Comparison of ENCODE assay signal across 10 cellular contexts in genomic region chr5:1007681-1008450, GRCh38. TPM values are rescaled to one million over a fixed set of nuclear protein-coding genes. Genes with fewer than 3 reads are reported as not detected.
A peak's percentile ranks its signal among the peaks of the same experiment; 100 is the strongest.
DNase-seq lines count a peak whose midpoint lies in the region; ATAC-seq lines count a peak whose summit lies in the region.
"Had no signal": no experiment of that assay in that cellular context is flagged by ENCODE, and none has a peak within 500 bp of the region (broad histone marks: within the 10 kb centered on the region; RNA-seq: fewer than 3 reads in every experiment).

No MANE protein-coding gene starts in this region.

- peak; percentile 15 for DNase-seq in activated CD8-positive, alpha-beta memory T cell treated with anti-CD3 and anti-CD28 coated beads, Interleukin-2, amount 50 U/mL, for 4 hours
- no peak for DNase-seq in activated CD8-positive, alpha-beta memory T cell treated with anti-CD3 and anti-CD28 coated beads, Interleukin-2, amount 50 U/mL, for 48 hours
- peak in 1 of 3 donors; percentile 7 for DNase-seq in T-helper 17 cell
- DNase-seq in right cardiac atrium = peak; percentile 33 to 76 (median 61)
- no peak for DNase-seq in stimulated activated naive B cell treated with anti-CD40 and anti-IgM and Interleukin-4, amounts not matched to agents 10 μg/mL and 1 μg/mL and 100 μg/mL, for 72 hours
- DNase-seq in effector CD4-positive, alpha-beta T cell = no peak
- DNase-seq in NCI-H446 treated with DMSO at 0.1 percent for 48 hours (lab: John Stamatoyannopoulos, UW) = no peak
- no peak for DNase-seq in NCI-H2227 treated with DMSO at 0.1 percent for 48 hours (lab: John Stamatoyannopoulos, UW)

- H3K27ac ChIP-seq in right cardiac atrium (ENCODE audit: low read length) = no peak overlapping the region
- H3K27ac ChIP-seq: psoas muscle had no signal

- H3K4me3 ChIP-seq in right cardiac atrium (ENCODE audit: low read length) = no peak overlapping the region

- H3K9me3 ChIP-seq in T-helper 17 cell (ENCODE audit: control insufficient read depth, low read length, poor library complexity, severe bottlenecking) (no peaks in the 10 kb centered on the region), right cardiac atrium (ENCODE audit: control insufficient read depth, low read length) (no peaks in the 10 kb centered on the region)
- H3K9me3 ChIP-seq: psoas muscle had no signal

- no peak overlapping the region for H3K27ac Mint-ChIP-seq in T-helper 17 cell
- no peak overlapping the region for H3K27ac Mint-ChIP-seq in stimulated activated naive B cell treated with anti-CD40 and anti-IgM and Interleukin-4, amounts not matched to agents 10 μg/mL and 1 μg/mL and 100 μg/mL, for 72 hours

- H3K27me3 ChIP-seq in right cardiac atrium (ENCODE audit: control insufficient read depth, insufficient read depth) = no peaks in the 10 kb centered on the region

- 66% methylated on average over 23 of the region's 23 CpGs for WGBS in right cardiac atrium

- peaks cover 51% of the 10 kb centered on the region for H3K27me3 Mint-ChIP-seq in T-helper 17 cell
- peaks cover 73 to 80% of the 10 kb centered on the region in 2 donors for H3K27me3 Mint-ChIP-seq in stimulated activated naive B cell treated with anti-CD40 and anti-IgM and Interleukin-4, amounts not matched to agents 10 μg/mL and 1 μg/mL and 100 μg/mL, for 72 hours

- H3K9me3 Mint-ChIP-seq in stimulated activated naive B cell treated with anti-CD40 and anti-IgM and Interleukin-4, amounts not matched to agents 10 μg/mL and 1 μg/mL and 100 μg/mL, for 72 hours = no peaks in the 10 kb centered on the region

- peaks cover 22% of the 10 kb centered on the region for H3K4me1 Mint-ChIP-seq in T-helper 17 cell
- peaks cover 28 to 44% of the 10 kb centered on the region in 2 donors for H3K4me1 Mint-ChIP-seq in stimulated activated naive B cell treated with anti-CD40 and anti-IgM and Interleukin-4, amounts not matched to agents 10 μg/mL and 1 μg/mL and 100 μg/mL, for 72 hours

- peaks cover 2% of the 10 kb centered on the region for H3K36me3 Mint-ChIP-seq in T-helper 17 cell (ENCODE audit: low read depth)
- H3K36me3 Mint-ChIP-seq in stimulated activated naive B cell treated with anti-CD40 and anti-IgM and Interleukin-4, amounts not matched to agents 10 μg/mL and 1 μg/mL and 100 μg/mL, for 72 hours = no peaks in the 10 kb centered on the region

- peak overlapping the region; percentile 87 for H3K4me3 Mint-ChIP-seq in T-helper 17 cell
- H3K4me3 Mint-ChIP-seq in stimulated activated naive B cell treated with anti-CD40 and anti-IgM and Interleukin-4, amounts not matched to agents 10 μg/mL and 1 μg/mL and 100 μg/mL, for 72 hours = peak overlapping the region; percentile 42 to 67

- no peak for ATAC-seq in T-helper 17 cell
- ATAC-seq in right cardiac atrium = no peak
- ATAC-seq in stimulated activated naive B cell treated with anti-CD40 and anti-IgM and Interleukin-4, amounts not matched to agents 10 μg/mL and 1 μg/mL and 100 μg/mL, for 72 hours (replicated peaks) = no peak

- H3K4me1 ChIP-seq in right cardiac atrium (ENCODE audit: control insufficient read depth, insufficient read depth, low read length) = peaks cover 3% of the 10 kb centered on the region
- H3K4me1 ChIP-seq: psoas muscle had no signal

- intact Hi-C loops in right cardiac atrium (cut with DNase I) = loop anchor here in 3 of 4 donors (5.0 to 10.0 kb wide), 3 partner anchors 127 to 137 kb away; no protein-coding TSS in a partner anchor

RNA-seq across cellular contexts. Expression of gene NKD2, which starts 0.7 kb away (rescaled TPM):
- total RNA-seq in T-helper 17 cell (not detected), right cardiac atrium (1 to 10 TPM; 1.9 to 8.6 (median 3.1) TPM)
- polyA plus RNA-seq in right cardiac atrium = 2.6 TPM
- total RNA-seq: HT1080 had no signal

Comparison
In these comparisons a context has a peak if more than half of its experiments do, and no peak if none do; other contexts are left out.
1. DNase-seq: peak in activated CD8-positive, alpha-beta memory T cell treated with anti-CD3 and anti-CD28 coated beads, Interleukin-2, amount 50 U/mL, for 4 hours (single experiment) and right cardiac atrium (3 of 3); none in activated CD8-positive, alpha-beta memory T cell treated with anti-CD3 and anti-CD28 coated beads, Interleukin-2, amount 50 U/mL, for 48 hours (single experiment), stimulated activated naive B cell treated with anti-CD40 and anti-IgM and Interleukin-4, amounts not matched to agents 10 μg/mL and 1 μg/mL and 100 μg/mL, for 72 hours (single experiment), effector CD4-positive, alpha-beta T cell (single experiment), NCI-H446 treated with DMSO at 0.1 percent for 48 hours (single experiment) and NCI-H2227 treated with DMSO at 0.1 percent for 48 hours (single experiment).